ENCODE assay signal across 31 cellular contexts in the genomic region with DNA sequence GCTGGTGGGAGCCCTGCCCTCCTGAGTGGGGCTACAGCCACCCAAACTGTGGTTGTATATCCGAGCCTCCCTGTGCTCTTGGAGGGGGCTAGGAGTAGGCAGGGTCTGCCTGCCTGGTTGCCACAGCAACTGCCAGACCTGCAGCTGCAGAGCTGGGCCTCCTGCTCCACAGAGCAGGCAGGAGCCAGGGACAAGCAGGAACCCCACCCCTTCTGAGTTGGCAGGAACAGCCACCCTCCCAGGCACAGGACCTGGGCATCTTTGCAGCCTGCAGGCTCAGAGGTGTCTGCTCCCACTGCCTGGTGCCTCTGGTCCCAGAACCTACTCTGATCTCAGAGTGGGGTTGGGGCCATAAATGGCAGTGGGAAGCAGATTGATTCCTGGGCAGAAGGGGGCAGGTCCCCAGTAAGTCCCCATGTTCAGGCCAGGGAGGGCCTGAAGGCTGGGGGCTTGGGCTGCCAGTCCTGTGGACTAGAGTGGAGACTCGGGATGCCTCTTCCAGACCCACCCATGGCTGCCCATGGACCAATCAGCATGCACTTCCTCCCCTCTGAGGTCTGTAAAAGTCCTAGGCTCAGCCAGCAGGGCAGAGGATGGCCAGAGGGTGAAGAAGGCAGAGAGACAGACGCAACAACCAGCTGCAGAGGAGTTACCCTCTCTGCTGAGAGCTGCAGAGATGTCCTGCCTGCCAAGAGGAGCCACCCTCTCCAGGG. TPM values are rescaled to one million over a fixed set of nuclear protein-coding genes. Genes with fewer than 3 reads are reported as not detected.
A peak's percentile ranks its signal among the peaks of the same experiment; 100 is the strongest.
DNase-seq lines count a peak whose midpoint lies in the region; ATAC-seq and TF ChIP-seq lines count a peak whose summit lies in the region.
"Had no signal": no experiment of that assay in that cellular context is flagged by ENCODE, and none has a peak within 500 bp of the region (broad histone marks: within the 10 kb centered on the region; RNA-seq: fewer than 3 reads in every experiment).

No MANE protein-coding gene starts in this region.

- H2BK120ac ChIP-seq in H9 (ENCODE audit: low read depth, low read length, poor library complexity, severe bottlenecking) (no peak overlapping the region), neuronal stem cell (ENCODE audit: low read depth, low read length) (no peak overlapping the region)

- H3K56ac ChIP-seq in H9 (ENCODE audit: insufficient read length, low read depth, low read length): no peak overlapping the region

- no peak overlapping the region for H3K27ac Mint-ChIP-seq in H9
- H3K27ac Mint-ChIP-seq: HFFc6 had no signal

- intact Hi-C loops in heart left ventricle (cut with DNase I): no loop called here
- intact Hi-C loops in tibial artery (cut with DNase I; ENCODE audit: low total_unique reads): no loop called here

- H3K27ac ChIP-seq in heart left ventricle: no peak overlapping the region
- H3K27ac ChIP-seq in right atrium auricular region: no peak overlapping the region
- H3K27ac ChIP-seq in H9 (ENCODE audit: insufficient read length, low read depth, low read length): no peak overlapping the region
- H3K27ac ChIP-seq in foreskin keratinocyte: no peak overlapping the region
- no peak overlapping the region for H3K27ac ChIP-seq in neuronal stem cell (replicated peaks; ENCODE audit: low read length)
- no peak overlapping the region for H3K27ac ChIP-seq in tibial artery
- H3K27ac ChIP-seq: BLaER1, GM23248, PC-9, SJCRH30 had no signal

- H3K27me3 ChIP-seq in heart left ventricle (no peaks in the 10 kb centered on the region), right atrium auricular region (no peaks in the 10 kb centered on the region), H9 (ENCODE audit: insufficient read depth, low read length) (no peaks in the 10 kb centered on the region), foreskin keratinocyte (peaks cover 4% of the 10 kb centered on the region), neuronal stem cell (ENCODE audit: control insufficient read depth in 3 of 3, insufficient read depth in 3 of 3, low read depth in 1 of 3, low read length in 3 of 3) (no peaks in the 10 kb centered on the region), tibial artery (no peaks in the 10 kb centered on the region)
- H3K27me3 ChIP-seq: BLaER1, SJCRH30 had no signal

- H3K18ac ChIP-seq in H9 (ENCODE audit: insufficient read length, low read depth, low read length) (no peak overlapping the region), neuronal stem cell (ENCODE audit: low read length) (peak overlapping the region; percentile 25)

- H3K36me3 Mint-ChIP-seq in H9 (ENCODE audit: insufficient read depth in 1 of 3, low read depth in 3 of 3): no peaks in the 10 kb centered on the region
- H3K36me3 Mint-ChIP-seq: CD4-positive, CD25-positive, alpha-beta regulatory T cell had no signal

- no peak overlapping the region for H3K4me3 Mint-ChIP-seq in H9
- H3K4me3 Mint-ChIP-seq: CD4-positive, CD25-positive, alpha-beta regulatory T cell; HFFc6 had no signal

- H3K4me1 ChIP-seq in heart left ventricle (peaks cover 0 to 7% (median 0%) of the 10 kb centered on the region in 12 donors), right atrium auricular region (no peaks in the 10 kb centered on the region), H9 (ENCODE audit: insufficient read depth, low read length) (no peaks in the 10 kb centered on the region), foreskin keratinocyte (no peaks in the 10 kb centered on the region), neuronal stem cell (ENCODE audit: control insufficient read depth in 2 of 2, insufficient read depth in 1 of 2, low read depth in 1 of 2, low read length in 2 of 2) (peaks cover 0 to 5% of the 10 kb centered on the region in 2 donors), tibial artery (no peaks in the 10 kb centered on the region)
- H3K4me1 ChIP-seq: SJCRH30 had no signal

- H4K20me1 ChIP-seq in H9 (ENCODE audit: control insufficient read depth, insufficient read depth, insufficient read length): no peaks in the 10 kb centered on the region
- H4K20me1 ChIP-seq: BLaER1 had no signal

- no peak overlapping the region for H2AFZ ChIP-seq in H9 (ENCODE audit: low read length)
- peak overlapping the region; percentile 4 for H2AFZ ChIP-seq in neuronal stem cell (ENCODE audit: low read length)
- H2AFZ ChIP-seq: GM23248, PC-9 had no signal

- H2AK5ac ChIP-seq in H9 (ENCODE audit: insufficient read length, low read length) (no peak overlapping the region), neuronal stem cell (ENCODE audit: low read depth, low read length) (no peak overlapping the region)

- no peaks in the 10 kb centered on the region; the same call in 1 of the 2 replicates for H3K27me3 Mint-ChIP-seq in H9 (ENCODE audit: low read depth)

- H3K4me2 ChIP-seq in H9 (ENCODE audit: insufficient read depth, insufficient read length, low read length) (no peak overlapping the region), neuronal stem cell (ENCODE audit: insufficient read depth, low read length, poor library complexity, severe bottlenecking) (no peak overlapping the region)
- H3K4me2 ChIP-seq: BLaER1, PC-9 had no signal

- no peaks in the 10 kb centered on the region for H3K4me1 Mint-ChIP-seq in H9
- H3K4me1 Mint-ChIP-seq: CD4-positive, CD25-positive, alpha-beta regulatory T cell had no signal

- H3K79me1 ChIP-seq in H9 (ENCODE audit: insufficient read depth, low read depth, low read length, poor library complexity, severe bottlenecking) (no peaks in the 10 kb centered on the region), neuronal stem cell (ENCODE audit: low read depth, low read length) (no peaks in the 10 kb centered on the region)

- H2BK20ac ChIP-seq in H9 (ENCODE audit: low read depth, low read length, poor library complexity, severe bottlenecking): no peak overlapping the region

- no peak overlapping the region for H4K91ac ChIP-seq in H9 (ENCODE audit: insufficient read length, low read depth, low read length)
- no peak overlapping the region for H4K91ac ChIP-seq in neuronal stem cell (ENCODE audit: low read depth, low read length, poor library complexity)

- H4K8ac ChIP-seq in H9 (replicated peaks; ENCODE audit: insufficient read length, low read depth, low read length) (no peak overlapping the region), neuronal stem cell (ENCODE audit: low read depth, low read length) (no peak overlapping the region)

- no peak overlapping the region for H2BK5ac ChIP-seq in H9 (ENCODE audit: insufficient read length, low read length)
- no peak overlapping the region for H2BK5ac ChIP-seq in neuronal stem cell (ENCODE audit: low read length)

- H3K79me2 ChIP-seq in H9 (ENCODE audit: insufficient read depth, low read length): no peaks in the 10 kb centered on the region

- no peak overlapping the region for H3K4ac ChIP-seq in H9 (ENCODE audit: low read depth, low read length)
- H3K4ac ChIP-seq in neuronal stem cell (ENCODE audit: low read length): no peak overlapping the region

- DNase-seq in heart left ventricle (no peak), right atrium auricular region (ENCODE audit: low spot score) (no peak), H9 (peak; percentile 33), foreskin keratinocyte (no peak), neuronal stem cell (ENCODE audit: low spot score) (no peak), tibial artery (no peak), omental fat pad (ENCODE audit: low spot score) (no peak)
- DNase-seq: DMS153; HFFc6; MV-4-11; NCI-H1105; NCI-H1436 treated with DMSO at 0.1 percent for 48 hours; NCI-H187 treated with DMSO at 0.1 percent for 48 hours; NCI-H2107; NCI-H446 treated with DMSO at 0.1 percent for 48 hours; NCI-H526; NCI-H82; NK-92 treated with Interleukin-12 subunit alpha and Interleukin-12 subunit beta, amount 100 ng/mL, for 24 hours; PC-9; SJCRH30 had no signal

- 62 to 71% (median 66%) methylated on average over 1 to 3 of the region's 3 CpGs for WGBS in heart left ventricle, 4 donors
- WGBS in H9 (ENCODE audit: extremely low coverage, insufficient read length, low lambda C conversion rate): no CpG with 5 or more reads among the region's 3 CpGs
- WGBS in neuronal stem cell (ENCODE audit: extremely low coverage in 2 of 2, insufficient read length in 2 of 2, insufficient replicate concordance in 1 of 2), 2 donors: no CpG with 5 or more reads among the region's 3 CpGs

- no peaks in the 10 kb centered on the region for H3K36me3 ChIP-seq in heart left ventricle
- H3K36me3 ChIP-seq in right atrium auricular region: no peaks in the 10 kb centered on the region
- no peaks in the 10 kb centered on the region for H3K36me3 ChIP-seq in neuronal stem cell (replicated peaks in 1 of 2; ENCODE audit: control insufficient read depth in 2 of 2, insufficient read depth in 2 of 2, low read length in 2 of 2)
- no peaks in the 10 kb centered on the region for H3K36me3 ChIP-seq in tibial artery
- H3K36me3 ChIP-seq: BLaER1, HAP-1, SJCRH30 had no signal

- TF ChIP-seq CTCF in heart left ventricle (IDR thresholded peaks at IDR 0.05): no peak
- no peak for TF ChIP-seq CTCF in right atrium auricular region (IDR thresholded peaks at IDR 0.05)
- no peak for TF ChIP-seq CTCF in H9 (conservative IDR thresholded peaks at IDR 0.05)
- TF ChIP-seq CTCF in foreskin keratinocyte (conservative IDR thresholded peaks at IDR 0.05): no peak
- TF ChIP-seq CTCF in tibial artery (IDR thresholded peaks at IDR 0.05): no peak
- no peak for TF ChIP-seq CTCF in omental fat pad (IDR thresholded peaks at IDR 0.05)

- peaks cover 2% of the 10 kb centered on the region for H3K23me2 ChIP-seq in H9 (ENCODE audit: insufficient read length, low read depth, low read length, poor library complexity, severe bottlenecking)

- ATAC-seq in heart left ventricle (peak in 3 of 4 donors; percentile 13 to 36 (median 32)), foreskin keratinocyte (peak; percentile 22), HG02623 (IDR thresholded peaks at IDR 0.05; ENCODE audit: unreplicated experiment) (no peak), omental fat pad (ENCODE audit: low FRiP score) (no peak)
- ATAC-seq: K562, Right ventricle myocardium inferior had no signal

- H3K23ac ChIP-seq in H9 (ENCODE audit: insufficient read length, low read depth, low read length) (no peak overlapping the region), neuronal stem cell (ENCODE audit: low read depth, low read length, poor library complexity) (no peak overlapping the region)

- H2BK15ac ChIP-seq in H9 (ENCODE audit: low read depth, low read length) (no peak overlapping the region), neuronal stem cell (ENCODE audit: low read length) (no peak overlapping the region)

- no peaks in the 10 kb centered on the region for H3K9me3 Mint-ChIP-seq in H9
- H3K9me3 Mint-ChIP-seq: CD4-positive, CD25-positive, alpha-beta regulatory T cell; HFFc6 had no signal

- no peak overlapping the region for H2BK12ac ChIP-seq in H9 (ENCODE audit: insufficient read length, low read depth, low read length)
- H2BK12ac ChIP-seq in neuronal stem cell (ENCODE audit: low read length): no peak overlapping the region

- H3K9ac ChIP-seq in H9 (ENCODE audit: extremely low read depth, insufficient read length, low read length) (no peak overlapping the region), neuronal stem cell (ENCODE audit: low read depth, low read length, poor library complexity) (no peak overlapping the region)
- H3K9ac ChIP-seq: BLaER1, GM23248 had no signal

- peak overlapping the region; percentile 28; the same call in 1 of the 2 replicates for H3K14ac ChIP-seq in H9 (ENCODE audit: insufficient read depth, low read length)
- H3K14ac ChIP-seq in neuronal stem cell (ENCODE audit: low read length): peak overlapping the region; percentile 22

- H4K5ac ChIP-seq in H9 (ENCODE audit: insufficient read length, low read depth, low read length): no peak overlapping the region

- no peak overlapping the region for H3T11ph ChIP-seq in H9 (ENCODE audit: low read length)

- H3K4me3 ChIP-seq in heart left ventricle (no peak overlapping the region), right atrium auricular region (no peak overlapping the region), neuronal stem cell (ENCODE audit: low read length in 2 of 2) (no peak overlapping the region), tibial artery (no peak overlapping the region)
- H3K4me3 ChIP-seq: BLaER1, GM23248, HAP-1, K562, PC-9, SJCRH30 had no signal

- TF ChIP-seq POLR2A in heart left ventricle (IDR thresholded peaks at IDR 0.05): no peak

- H3K9me3 ChIP-seq in heart left ventricle (no peaks in the 10 kb centered on the region), right atrium auricular region (no peaks in the 10 kb centered on the region), H9 (ENCODE audit: control insufficient read depth, low read depth, low read length) (no peaks in the 10 kb centered on the region), neuronal stem cell (replicated peaks in 1 of 2; ENCODE audit: control insufficient read depth in 2 of 2, insufficient read depth in 1 of 2, low read depth in 1 of 2, low read length in 2 of 2) (no peaks in the 10 kb centered on the region), tibial artery (no peaks in the 10 kb centered on the region)
- H3K9me3 ChIP-seq: HAP-1, SJCRH30 had no signal

RNA-seq across cellular contexts. Expression of a gene that starts 10.3 kb away (rescaled TPM):
- under 1 TPM in 1 of 9 donors, not detected in 8; 0.12 TPM for total RNA-seq in heart left ventricle
- polyA plus RNA-seq in heart left ventricle: not detected
- not detected for total RNA-seq in right atrium auricular region
- total RNA-seq in H9 (2021): not detected in 2 replicates
- total RNA-seq in foreskin keratinocyte: not detected in 2 replicates
- not detected in 2 replicates for polyA plus RNA-seq in foreskin keratinocyte
- polyA plus RNA-seq in neuronal stem cell (2013, experiment 1 of 2): not detected
- polyA plus RNA-seq in neuronal stem cell (2013, experiment 2 of 2): not detected
- not detected for total RNA-seq in omental fat pad
- total RNA-seq: A172; CD4-positive, CD25-positive, alpha-beta regulatory T cell; GM23248; HFFc6; K562; LHCN-M2; MCF 10A; PC-9; Right ventricle myocardium inferior; RPMI7951; SJCRH30 had no signal
- polyA plus RNA-seq: CD4-positive, CD25-positive, alpha-beta regulatory T cell; GM23248; K562 had no signal

RNA-seq across cellular contexts. Expression of a gene that starts 31.4 kb away (rescaled TPM):
- total RNA-seq in heart left ventricle (not detected), right atrium auricular region (not detected), H9 (2021) (not detected in 2 replicates), foreskin keratinocyte (not detected in 2 replicates), omental fat pad (not detected)
- polyA plus RNA-seq in heart left ventricle (not detected), foreskin keratinocyte (not detected in 2 replicates)
- polyA plus RNA-seq in neuronal stem cell (2013, experiment 1 of 2): not detected
- polyA plus RNA-seq in neuronal stem cell (2013, experiment 2 of 2): not detected
- total RNA-seq: A172; CD4-positive, CD25-positive, alpha-beta regulatory T cell; GM23248; HFFc6; K562; LHCN-M2; MCF 10A; PC-9; Right ventricle myocardium inferior; RPMI7951; SJCRH30 had no signal
- polyA plus RNA-seq: CD4-positive, CD25-positive, alpha-beta regulatory T cell; GM23248; K562 had no signal

Comparison
In these comparisons a context has a peak if more than half of its experiments do, and no peak if none do; other contexts are left out.
1. ATAC-seq: peak in heart left ventricle (3 of 4) and foreskin keratinocyte (single experiment); none in HG02623 (single experiment) and omental fat pad (single experiment).